ENCODE assay signal across 8 cellular contexts in the genomic region with DNA sequence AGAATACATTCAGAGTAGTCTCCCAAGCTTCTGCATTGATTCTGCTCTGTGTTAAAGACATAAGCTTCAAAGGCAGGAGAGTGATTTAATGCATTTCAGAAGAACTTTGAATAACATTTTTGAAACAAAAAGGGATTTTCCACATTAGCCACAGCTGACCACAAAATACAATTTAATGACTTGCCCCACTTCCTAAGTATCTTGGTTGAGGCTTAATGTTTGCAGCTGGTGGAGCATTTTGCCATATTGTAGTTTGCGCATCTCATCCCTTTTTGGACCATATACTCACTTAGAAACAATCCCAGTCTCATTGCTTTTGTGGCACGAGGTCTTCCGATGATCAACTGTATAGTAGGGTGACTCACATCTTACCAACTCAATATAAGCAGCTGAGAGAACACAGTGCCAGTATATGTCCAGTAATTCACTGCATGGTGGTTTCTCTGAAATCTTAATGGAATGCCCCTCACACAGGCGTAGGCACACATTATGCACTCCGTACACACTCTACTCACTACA.
A peak's percentile ranks its signal among the peaks of the same experiment; 100 is the strongest.
DNase-seq lines count a peak whose midpoint lies in the region; ATAC-seq and TF ChIP-seq lines count a peak whose summit lies in the region.

No MANE protein-coding gene starts in this region.

- no peak for TF ChIP-seq CTCF in activated CD8-positive, alpha-beta T cell treated with anti-CD3 and anti-CD28 coated beads for 36 hours (IDR thresholded peaks at IDR 0.05)
- no peak for TF ChIP-seq CTCF in retinal pigment epithelial cell (conservative IDR thresholded peaks at IDR 0.05; ENCODE audit: low read depth, low read length)
- TF ChIP-seq CTCF in lower leg skin (IDR thresholded peaks at IDR 0.05): no peak

- peaks cover 1% of the 10 kb centered on the region for H3K27me3 Mint-ChIP-seq in activated CD8-positive, alpha-beta T cell treated with anti-CD3 and anti-CD28 coated beads for 36 hours

- intact Hi-C loops in activated CD8-positive, alpha-beta T cell treated with anti-CD3 and anti-CD28 coated beads for 36 hours (cut with micrococcal nuclease): loop anchor here (1.0 to 5.0 kb wide), 5 partner anchors 53 to 463 kb away; no protein-coding TSS in a partner anchor
- intact Hi-C loops in lower leg skin (cut with DNase I; ENCODE audit: low total_unique reads) (no loop called here), right cardiac atrium (cut with DNase I) (no loop called here)

- peak; percentile 35 for DNase-seq in activated T-cell treated with anti-CD3 and anti-CD28 coated beads for 24 hours (ENCODE audit: low read depth)
- DNase-seq in activated T-cell treated with anti-CD3 and anti-CD28 coated beads for 4 hours: no peak
- DNase-seq in activated CD8-positive, alpha-beta T cell treated with anti-CD3 and anti-CD28 coated beads for 36 hours: peak; percentile 65
- DNase-seq in retinal pigment epithelial cell (ENCODE audit: low read depth): peak; percentile 61
- no peak for DNase-seq in lower leg skin (ENCODE audit: low spot score in 2 of 2)
- DNase-seq in GM19240 (ENCODE audit: insufficient read length, low spot score): no peak
- DNase-seq in right cardiac atrium: no peak

- 80 to 81% methylated on average over 5 of the region's 5 CpGs for WGBS in lower leg skin, 2 donors
- WGBS in right cardiac atrium: 94% methylated on average over 5 of the region's 5 CpGs

- H3K4me1 Mint-ChIP-seq in activated CD8-positive, alpha-beta T cell treated with anti-CD3 and anti-CD28 coated beads for 36 hours (ENCODE audit: low read depth): peaks cover 51% of the 10 kb centered on the region

- H3K4me3 ChIP-seq in retinal pigment epithelial cell (ENCODE audit: low read length) (no peak overlapping the region), lower leg skin (ENCODE audit: low read depth, poor library complexity, severe bottlenecking) (no peak overlapping the region), right cardiac atrium (ENCODE audit: low read length) (no peak overlapping the region)

- H3K4me1 ChIP-seq in right cardiac atrium (ENCODE audit: control insufficient read depth, insufficient read depth, low read length): no peaks in the 10 kb centered on the region

- peak overlapping the region; percentile 82 for H3K27ac Mint-ChIP-seq in activated CD8-positive, alpha-beta T cell treated with anti-CD3 and anti-CD28 coated beads for 36 hours

- POLR2A ChIA-PET in activated CD8-positive, alpha-beta T cell treated with anti-CD3 and anti-CD28 coated beads for 36 hours (lab: Charles Lee): interaction anchor here (0.7 to 2.1 kb wide), 5 partner anchors 16 to 455 kb away, joined by 3 to 12 read pairs (median 4); a partner anchor contains a TSS

- peak overlapping the region; percentile 14 for H3K4me3 Mint-ChIP-seq in activated CD8-positive, alpha-beta T cell treated with anti-CD3 and anti-CD28 coated beads for 36 hours

- ATAC-seq in HG03060 (IDR thresholded peaks at IDR 0.05; ENCODE audit: low read depth, unreplicated experiment) (peak; percentile 54), right cardiac atrium (no peak)
- peak; percentile 90 for ATAC-seq in activated CD8-positive, alpha-beta T cell treated with anti-CD3 and anti-CD28 coated beads for 36 hours

- TF ChIP-seq POLR2A in lower leg skin (IDR thresholded peaks at IDR 0.05): no peak

- peaks cover 2% of the 10 kb centered on the region for H3K36me3 Mint-ChIP-seq in activated CD8-positive, alpha-beta T cell treated with anti-CD3 and anti-CD28 coated beads for 36 hours (ENCODE audit: low read depth)

- H3K27me3 ChIP-seq in right cardiac atrium (ENCODE audit: control insufficient read depth, insufficient read depth): no peaks in the 10 kb centered on the region

- CTCF ChIA-PET in activated CD8-positive, alpha-beta T cell treated with anti-CD3 and anti-CD28 coated beads for 36 hours (lab: Charles Lee): interaction anchor here (0.7 to 1.4 kb wide), 5 partner anchors 12 to 115 kb away, joined by 3 to 4 read pairs (median 3); no protein-coding TSS in a partner anchor

- H3K27ac ChIP-seq in right cardiac atrium (ENCODE audit: low read length): no peak overlapping the region

- no peaks in the 10 kb centered on the region for H3K9me3 ChIP-seq in right cardiac atrium (ENCODE audit: control insufficient read depth, low read length)

- H3K9me3 Mint-ChIP-seq in activated CD8-positive, alpha-beta T cell treated with anti-CD3 and anti-CD28 coated beads for 36 hours: peaks cover 5% of the 10 kb centered on the region

Comparison
In these comparisons a context has a peak if more than half of its experiments do, and no peak if none do; other contexts are left out.
1. DNase-seq: peak in activated T-cell treated with anti-CD3 and anti-CD28 coated beads for 24 hours (single experiment), activated CD8-positive, alpha-beta T cell treated with anti-CD3 and anti-CD28 coated beads for 36 hours (single experiment) and retinal pigment epithelial cell (single experiment); none in activated T-cell treated with anti-CD3 and anti-CD28 coated beads for 4 hours (single experiment), lower leg skin (0 of 2), GM19240 (single experiment) and right cardiac atrium (0 of 3).
2. ATAC-seq: peak in HG03060 (single experiment) and activated CD8-positive, alpha-beta T cell treated with anti-CD3 and anti-CD28 coated beads for 36 hours (single experiment); none in right cardiac atrium (0 of 2).